In genomic region chr11:70367071-70367470, GRCh38 we compare ENCODE assay signal across 16 cellular contexts. TPM values are rescaled to one million over a fixed set of nuclear protein-coding genes. Genes with fewer than 3 reads are reported as not detected.
DNase-seq lines count a peak whose midpoint lies in the region; ATAC-seq and TF ChIP-seq lines count a peak whose summit lies in the region.
"Had no signal": no experiment of that assay in that cellular context is flagged by ENCODE, and none has a peak within 500 bp of the region (broad histone marks: within the 10 kb centered on the region; RNA-seq: fewer than 3 reads in every experiment).

No MANE protein-coding gene starts in this region.

- no peak overlapping the region for H3K4me3 ChIP-seq in choroid plexus epithelial cell (ENCODE audit: low read depth, low read length)
- H3K4me3 ChIP-seq: GM23248, testis had no signal

- peak; percentile 37 for TF ChIP-seq CTCF in choroid plexus epithelial cell (conservative IDR thresholded peaks at IDR 0.05; ENCODE audit: low read depth, low read length)
- peak; percentile 22 for TF ChIP-seq CTCF in osteocyte (IDR thresholded peaks at IDR 0.05)
- no peak for TF ChIP-seq CTCF in foreskin keratinocyte (conservative IDR thresholded peaks at IDR 0.05)

- no peak overlapping the region for H3K4me3 Mint-ChIP-seq in osteocyte (ENCODE audit: unreplicated experiment)
- H3K4me3 Mint-ChIP-seq: stimulated activated effector memory CD8-positive, alpha-beta T cell treated with anti-CD3 and anti-CD28 coated beads, Interleukin-12 subunit alpha, Interleukin-12 subunit beta, amount 100 ng/mL, for 72 hours had no signal

- ATAC-seq in foreskin keratinocyte: no peak
- ATAC-seq: left colon; stimulated activated effector memory CD8-positive, alpha-beta T cell treated with anti-CD3 and anti-CD28 coated beads, Interleukin-12 subunit alpha, Interleukin-12 subunit beta, amount 100 ng/mL, for 72 hours had no signal

- no peak overlapping the region for H3K27ac ChIP-seq in foreskin keratinocyte
- H3K27ac ChIP-seq: GM23248, testis had no signal

- H3K27me3 ChIP-seq in foreskin keratinocyte: no peaks in the 10 kb centered on the region
- H3K27me3 ChIP-seq: testis had no signal

- DNase-seq in H4 (ENCODE audit: low spot score) (peak; percentile 76), NCI-H2196 treated with DMSO at 0.1 percent for 48 hours (lab: John Stamatoyannopoulos, UW; ENCODE audit: unreplicated experiment) (peak; percentile 77), choroid plexus epithelial cell (ENCODE audit: low read depth) (peak; percentile 79), osteocyte (ENCODE audit: extremely low spot score, unreplicated experiment) (peak; percentile 53), GM19238 (ENCODE audit: insufficient read length, low spot score) (no peak), DMS 273 (lab: John Stamatoyannopoulos, UW; ENCODE audit: unreplicated experiment) (no peak), foreskin keratinocyte (no peak)
- DNase-seq: activated CD4-positive, alpha-beta T cell treated with anti-CD3 and anti-CD28 coated beads for 1 hour; activated effector memory CD4-positive, alpha-beta T cell treated with anti-CD3 and anti-CD28 coated beads, Interleukin-2, amount 50 U/mL, for 16 hours; GM23248; left colon; midbrain; NCI-H187; NCI-H524 treated with DMSO at 0.1 percent for 48 hours; testis had no signal

- H3K4me1 ChIP-seq in foreskin keratinocyte: no peaks in the 10 kb centered on the region
- H3K4me1 ChIP-seq: testis had no signal

- H3K27me3 Mint-ChIP-seq in osteocyte (ENCODE audit: unreplicated experiment): no peaks in the 10 kb centered on the region

- peak overlapping the region; percentile 65 for H3K27ac Mint-ChIP-seq in osteocyte (ENCODE audit: unreplicated experiment)
- H3K27ac Mint-ChIP-seq: stimulated activated effector memory CD8-positive, alpha-beta T cell treated with anti-CD3 and anti-CD28 coated beads, Interleukin-12 subunit alpha, Interleukin-12 subunit beta, amount 100 ng/mL, for 72 hours had no signal

- peaks cover 5% of the 10 kb centered on the region for H3K9me3 Mint-ChIP-seq in osteocyte (ENCODE audit: unreplicated experiment)

- H3K4me1 Mint-ChIP-seq in osteocyte (ENCODE audit: unreplicated experiment): peaks cover 8% of the 10 kb centered on the region

- peaks cover 37% of the 10 kb centered on the region for H3K36me3 Mint-ChIP-seq in osteocyte (ENCODE audit: unreplicated experiment)

RNA-seq across cellular contexts. Expression of gene CTTN, which starts 31.3 kb away (rescaled TPM):
- 118 and 177 TPM in 2 replicates for total RNA-seq in H4 (2014; rRNA removed; shearing (Covaris generic))
- total RNA-seq in osteocyte (296 and 313 TPM in 2 replicates), foreskin keratinocyte (256 and 264 TPM in 2 replicates)
- 134 and 144 TPM in 2 replicates for polyA plus RNA-seq in foreskin keratinocyte

Comparison
In these comparisons a context has a peak if more than half of its experiments do, and no peak if none do; other contexts are left out.
1. DNase-seq: peak in H4 (single experiment), NCI-H2196 treated with DMSO at 0.1 percent for 48 hours (single experiment), choroid plexus epithelial cell (single experiment) and osteocyte (single experiment); none in GM19238 (single experiment), DMS 273 (single experiment) and foreskin keratinocyte (0 of 2).